13 cellular contexts compared by ENCODE assay signal in genomic region chr5:14687023-14687665, GRCh38. TPM values are rescaled to one million over a fixed set of nuclear protein-coding genes. Genes with fewer than 3 reads are reported as not detected.
A peak's percentile ranks its signal among the peaks of the same experiment; 100 is the strongest.
DNase-seq lines count a peak whose midpoint lies in the region; ATAC-seq and TF ChIP-seq lines count a peak whose summit lies in the region.
"Had no signal": no experiment of that assay in that cellular context is flagged by ENCODE, and none has a peak within 500 bp of the region (broad histone marks: within the 10 kb centered on the region; RNA-seq: fewer than 3 reads in every experiment).

No MANE protein-coding gene starts in this region.

- DNase-seq in BJ (ENCODE audit: low read depth) (peak; percentile 19), M059J (ENCODE audit: low read depth) (peak; percentile 14), epithelial cell of prostate (ENCODE audit: low read depth, low spot score) (peak; percentile 33), myocyte (ENCODE audit: low read depth) (peak; percentile 70), NCI-H1092 treated with DMSO at 0.1 percent for 48 hours (lab: John Stamatoyannopoulos, UW) (no peak), DMS53 (lab: John Stamatoyannopoulos, UW) (no peak)
- DNase-seq: activated T-cell treated with anti-CD3 and anti-CD28 coated beads, Interleukin-2, amount 50 U/mL, for 48 hours; NCI-H1694; Peyer's patch; substantia nigra; T1000 had no signal

- POLR2A ChIA-PET in BJ (lab: Charles Lee): no interaction called here

- no peaks in the 10 kb centered on the region for H3K27me3 ChIP-seq in BJ (ENCODE audit: control insufficient read depth, insufficient read depth, low read length)
- H3K27me3 ChIP-seq: Peyer's patch had no signal

- no peak overlapping the region for H3K4me3 ChIP-seq in BJ (ENCODE audit: low read depth, low read length)
- H3K4me3 ChIP-seq: Peyer's patch had no signal

- peak overlapping the region; percentile 62 for H3K27ac ChIP-seq in epithelial cell of prostate
- H3K27ac ChIP-seq: Peyer's patch had no signal

- CTCF ChIA-PET in BJ (lab: Yijun Ruan, JAX): interaction anchor here (0.9 to 5.0 kb wide), 9 partner anchors 9 to 327 kb away, joined by 3 to 26 read pairs (median 5); no protein-coding TSS in a partner anchor

- ATAC-seq in HG02759 (IDR thresholded peaks at IDR 0.05; ENCODE audit: unreplicated experiment): no peak
- ATAC-seq in GM18907 (IDR thresholded peaks at IDR 0.05; ENCODE audit: unreplicated experiment): no peak

- peak; percentile 46 for TF ChIP-seq CTCF in BJ (IDR thresholded peaks at IDR 0.05; ENCODE audit: insufficient read depth, low read depth, low read length)

- peaks cover 16% of the 10 kb centered on the region for H3K36me3 ChIP-seq in BJ (ENCODE audit: control insufficient read depth, insufficient read depth, low read length)

RNA-seq across cellular contexts. Expression of gene OTULIN, which starts 22.6 kb away (rescaled TPM):
- polyA plus RNA-seq in BJ (2011; rRNA removed): 8.5 and 10.1 TPM in 2 replicates
- polyA minus RNA-seq in BJ (2011; rRNA and poly(A)+ RNA removed): 14.9 and 21.6 TPM in 2 replicates
- 29.3 and 58.9 TPM in 2 replicates for total RNA-seq in M059J (2014; rRNA removed; shearing (Covaris generic))
- 32.2 and 34.5 TPM in 2 replicates for total RNA-seq in myocyte
- polyA plus RNA-seq in myocyte (2012): 12.9 TPM

Comparison
In these comparisons a context has a peak if more than half of its experiments do, and no peak if none do; other contexts are left out.
1. DNase-seq: peak in BJ (single experiment), M059J (single experiment), epithelial cell of prostate (single experiment) and myocyte (single experiment); none in NCI-H1092 treated with DMSO at 0.1 percent for 48 hours (single experiment) and DMS53 (single experiment).